ENCODE assay signal across 15 cellular contexts in genomic region chr12:102562836-102563425, GRCh38.
DNase-seq lines count a peak whose midpoint lies in the region; ATAC-seq, FAIRE-seq and TF ChIP-seq lines count a peak whose summit lies in the region.
"Had no signal": no experiment of that assay in that cellular context is flagged by ENCODE, and none has a peak within 500 bp of the region (broad histone marks: within the 10 kb centered on the region; RNA-seq: fewer than 3 reads in every experiment).

No MANE protein-coding gene starts in this region.

- no peaks in the 10 kb centered on the region for H3K27me3 Mint-ChIP-seq in osteocyte (ENCODE audit: unreplicated experiment)
- H3K27me3 Mint-ChIP-seq in stimulated activated memory B cell treated with anti-CD40 and anti-IgM and Interleukin-4, amounts not matched to agents 10 μg/mL and 1 μg/mL and 100 μg/mL, for 72 hours = peaks cover 13% of the 10 kb centered on the region

- no peak overlapping the region for H3K4me2 ChIP-seq in H1 (ENCODE audit: insufficient read depth in 1 of 2, low read depth in 2 of 2, low read length in 2 of 2)

- peak overlapping the region; percentile 43 for H3K27ac Mint-ChIP-seq in osteocyte (ENCODE audit: unreplicated experiment)
- H3K27ac Mint-ChIP-seq in stimulated activated memory B cell treated with anti-CD40 and anti-IgM and Interleukin-4, amounts not matched to agents 10 μg/mL and 1 μg/mL and 100 μg/mL, for 72 hours = no peak overlapping the region

- no peaks in the 10 kb centered on the region for H3K9me3 Mint-ChIP-seq in osteocyte (ENCODE audit: unreplicated experiment)
- peaks cover 5% of the 10 kb centered on the region for H3K9me3 Mint-ChIP-seq in stimulated activated memory B cell treated with anti-CD40 and anti-IgM and Interleukin-4, amounts not matched to agents 10 μg/mL and 1 μg/mL and 100 μg/mL, for 72 hours

- TF ChIP-seq CTCF in H1 (IDR thresholded peaks at IDR 0.05; ENCODE audit: control extremely low read depth in 1 of 3, insufficient read depth in 1 of 3, low read depth in 1 of 3, low read length in 3 of 3) (no peak), osteocyte (IDR thresholded peaks at IDR 0.05) (no peak), left lung (IDR thresholded peaks at IDR 0.05) (no peak)

- no peak overlapping the region for H3K23ac ChIP-seq in H1 (ENCODE audit: insufficient read length)

- no peaks in the 10 kb centered on the region; the same call in 1 of the 2 replicates for H3K9me3 ChIP-seq in HUES48 (ENCODE audit: control insufficient read depth, insufficient read depth, low read length)
- peaks cover 0 to 3% of the 10 kb centered on the region in 2 experiments; a peak in 1 of 4 replicates for H3K9me3 ChIP-seq in H1 (ENCODE audit: insufficient read depth in 2 of 2, low read depth in 1 of 2, low read length in 1 of 2)
- H3K9me3 ChIP-seq in left lung = no peaks in the 10 kb centered on the region

- H3K56ac ChIP-seq in H1 (replicated peaks; ENCODE audit: insufficient read length, low read depth, low read length) = no peak overlapping the region

- H3K4me1 ChIP-seq in HUES48 (ENCODE audit: control insufficient read depth, insufficient read depth, low read length) = peaks cover 11% of the 10 kb centered on the region; the same call in 1 of the 2 replicates
- peaks cover 0 to 6% (median 2%) of the 10 kb centered on the region in 4 experiments; a peak in 2 of 7 replicates for H3K4me1 ChIP-seq in H1 (replicated peaks in 1 of 4; ENCODE audit: control insufficient read depth in 3 of 4, insufficient read depth in 4 of 4, low read length in 3 of 4)
- no peaks in the 10 kb centered on the region for H3K4me1 ChIP-seq in left lung
- H3K4me1 ChIP-seq: parathyroid adenoma had no signal

- CTCF ChIA-PET in H1 (lab: Charles Lee; ENCODE audit: partially characterized antibody) = no interaction called here

- H2BK12ac ChIP-seq in H1 (ENCODE audit: low read depth, low read length) = no peak overlapping the region

- peak overlapping the region; percentile 56; the same call in 1 of the 2 replicates for H2BK5ac ChIP-seq in H1 (ENCODE audit: low read depth, low read length)

- H4K5ac ChIP-seq in H1 (ENCODE audit: insufficient read length, low read depth, low read length) = no peak overlapping the region

- no peak overlapping the region for H3K4me3 Mint-ChIP-seq in osteocyte (ENCODE audit: unreplicated experiment)
- H3K4me3 Mint-ChIP-seq in stimulated activated memory B cell treated with anti-CD40 and anti-IgM and Interleukin-4, amounts not matched to agents 10 μg/mL and 1 μg/mL and 100 μg/mL, for 72 hours = no peak overlapping the region

- 0 out of 4 replicates have a peak, but pooled peaks of 1 of the 2 experiments have one; percentile 1 for TF ChIP-seq RAD21 in H1 (IDR thresholded peaks at IDR 0.05 in 1 of 2, conservative IDR thresholded peaks at IDR 0.05 in 1 of 2; ENCODE audit: low read depth in 2 of 2, low read length in 2 of 2)

- POLR2A ChIA-PET in H1 (lab: Charles Lee; ENCODE audit: partially characterized antibody) = no interaction called here

- no peak for TF ChIP-seq POLR2A in H1 (IDR thresholded peaks at IDR 0.05; ENCODE audit: control extremely low read depth in 1 of 2, low read depth in 2 of 2, low read length in 2 of 2)

- H3K4ac ChIP-seq in H1 (replicated peaks; ENCODE audit: insufficient read length, low read depth, low read length) = no peak overlapping the region

- no peaks in the 10 kb centered on the region for H3K79me2 ChIP-seq in H1 (ENCODE audit: control insufficient read depth in 1 of 2, insufficient read depth in 2 of 2, low read length in 2 of 2)
- H3K79me2 ChIP-seq: parathyroid adenoma had no signal

- H2BK20ac ChIP-seq in H1 (ENCODE audit: low read length) = 0 out of 2 replicates have a peak overlapping the region, but pooled peaks have one; percentile 6

- H4K20me1 ChIP-seq in H1 (replicated peaks in 1 of 2; ENCODE audit: control insufficient read depth in 1 of 2, insufficient read depth in 2 of 2, low read length in 2 of 2) = no peaks in the 10 kb centered on the region

- no peaks in the 10 kb centered on the region for H3K23me2 ChIP-seq in H1 (ENCODE audit: low read depth, low read length)

- peak overlapping the region; percentile 77; the same call in 1 of the 2 replicates for H2AFZ ChIP-seq in H1 (ENCODE audit: low read length)
- H2AFZ ChIP-seq: parathyroid adenoma had no signal

- no peak overlapping the region for H2BK120ac ChIP-seq in H1 (replicated peaks; ENCODE audit: low read depth, low read length)

- H3K18ac ChIP-seq in H1 (ENCODE audit: extremely low read depth, low read length) = no peak overlapping the region

- ATAC-seq in GM18861 (IDR thresholded peaks at IDR 0.05; ENCODE audit: unreplicated experiment) (no peak), left lung (no peak)
- no peak for ATAC-seq in stimulated activated memory B cell treated with anti-CD40 and anti-IgM and Interleukin-4, amounts not matched to agents 10 μg/mL and 1 μg/mL and 100 μg/mL, for 72 hours
- ATAC-seq: esophagus mucosa had no signal

- no peaks in the 10 kb centered on the region for H3K27me3 ChIP-seq in HUES48 (ENCODE audit: control insufficient read depth, insufficient read depth, low read length)
- no peaks in the 10 kb centered on the region for H3K27me3 ChIP-seq in H1 (replicated peaks in 1 of 4; ENCODE audit: control insufficient read depth in 3 of 4, extremely low read depth in 1 of 4, insufficient read depth in 3 of 4, low read length in 3 of 4)
- no peaks in the 10 kb centered on the region for H3K27me3 ChIP-seq in left lung

- no peak for TF ChIP-seq EP300 in H1 (IDR thresholded peaks at IDR 0.05; ENCODE audit: borderline replicate concordance in 1 of 2, low read depth in 2 of 2, low read length in 2 of 2)

- FAIRE-seq in H1 (lab: Jason Lieb, UNC) = no peak

- H4K91ac ChIP-seq in H1 (replicated peaks; ENCODE audit: insufficient read length, low read length) = no peak overlapping the region

- H3K9ac ChIP-seq in HUES48 (ENCODE audit: low read depth, low read length) = no peak overlapping the region
- H3K9ac ChIP-seq in H1 (replicated peaks in 1 of 4; ENCODE audit: extremely low read depth in 1 of 4, low read depth in 3 of 4, low read length in 3 of 4) = no peak overlapping the region
- H3K9ac ChIP-seq: parathyroid adenoma had no signal

- H3K79me1 ChIP-seq in H1 (ENCODE audit: low read depth, low read length) = no peaks in the 10 kb centered on the region

- WGBS in H1 (ENCODE audit: extremely low coverage in 1 of 2, insufficient coverage in 1 of 2, insufficient read length in 1 of 2, insufficient replicate concordance in 2 of 2, low coverage in 1 of 2, low lambda C conversion rate in 2 of 2, missing lambda C conversion rate in 1 of 2), 2 experiments = 83% methylated on average over 2 of the region's 2 CpGs; no CpG with 5 or more reads in 1 of the 2 experiments

- peak overlapping the region; percentile 47 for H3K27ac ChIP-seq in HUES48 (ENCODE audit: low read depth, low read length)
- no peak overlapping the region for H3K27ac ChIP-seq in H1 (ENCODE audit: low read depth, low read length)
- H3K27ac ChIP-seq in left lung = no peak overlapping the region
- H3K27ac ChIP-seq: parathyroid adenoma had no signal

- no peak overlapping the region for H3K14ac ChIP-seq in H1 (ENCODE audit: insufficient read length)

- H2AK5ac ChIP-seq in H1 (ENCODE audit: low read depth, low read length) = no peak overlapping the region

- H3K4me3 ChIP-seq in HUES48 (ENCODE audit: low read depth, low read length) = no peak overlapping the region
- no peak overlapping the region for H3K4me3 ChIP-seq in H1 (ENCODE audit: extremely low read depth in 1 of 4, insufficient read depth in 2 of 4, low read depth in 3 of 4, low read length in 4 of 4)
- no peak overlapping the region for H3K4me3 ChIP-seq in left lung

- peaks cover 32% of the 10 kb centered on the region for H3K4me1 Mint-ChIP-seq in osteocyte (ENCODE audit: unreplicated experiment)
- H3K4me1 Mint-ChIP-seq in stimulated activated memory B cell treated with anti-CD40 and anti-IgM and Interleukin-4, amounts not matched to agents 10 μg/mL and 1 μg/mL and 100 μg/mL, for 72 hours = no peaks in the 10 kb centered on the region

- H4K8ac ChIP-seq in H1 (ENCODE audit: extremely low read depth, insufficient read depth, low read length) = no peak overlapping the region; the same call in 1 of the 2 replicates

- intact Hi-C loops in left lung (cut with DNase I) = no loop called here

- H3K36me3 ChIP-seq in HUES48 (ENCODE audit: control insufficient read depth, insufficient read depth, low read length) = no peaks in the 10 kb centered on the region
- no peaks in the 10 kb centered on the region for H3K36me3 ChIP-seq in H1 (ENCODE audit: control insufficient read depth in 2 of 4, insufficient read depth in 4 of 4, low read length in 3 of 4)
- H3K36me3 ChIP-seq in left lung = no peaks in the 10 kb centered on the region

- DNase-seq in EH (ENCODE audit: low read depth) (peak; percentile 71), H1 (ENCODE audit: low read depth in 1 of 2, low spot score in 2 of 2) (no peak), osteocyte (ENCODE audit: extremely low spot score, unreplicated experiment) (no peak), DMS79 (lab: John Stamatoyannopoulos, UW) (no peak), left lung (no peak)
- DNase-seq: activated CD4-positive, alpha-beta T cell treated with anti-CD3 and anti-CD28 coated beads for 1 hour; activated effector memory CD4-positive, alpha-beta T cell treated with Interleukin-2 at 50 U/mL for 16 hours; NCI-H2029 treated with DMSO at 0.1 percent for 48 hours; NCI-H524; stimulated activated CD4-positive, alpha-beta T cell treated with anti-CD3 and anti-CD28 coated beads, Interleukin-2, amount 100 ng/mL, for 48 hours had no signal

- no peaks in the 10 kb centered on the region for H3K36me3 Mint-ChIP-seq in osteocyte (ENCODE audit: unreplicated experiment)
- H3K36me3 Mint-ChIP-seq in stimulated activated memory B cell treated with anti-CD40 and anti-IgM and Interleukin-4, amounts not matched to agents 10 μg/mL and 1 μg/mL and 100 μg/mL, for 72 hours = no peaks in the 10 kb centered on the region

- no peak overlapping the region for H2BK15ac ChIP-seq in H1 (ENCODE audit: low read length)

TF ChIP-seq in H1, 55 proteins besides CTCF, POLR2A, EP300 and RAD21:
- TF ChIP-seq TEAD4 (IDR thresholded peaks at IDR 0.05; ENCODE audit: low read depth, low read length) (peak; percentile 34; the same call in 1 of the 2 replicates), KDM4A (IDR thresholded peaks at IDR 0.05; ENCODE audit: low read depth, low read length, severe bottlenecking) (no peak)
